2 cellular contexts compared by ENCODE assay signal in genomic region chr17:73956595-73957465, GRCh38.
TF ChIP-seq lines count a peak whose summit lies in the region.

No MANE protein-coding gene starts in this region.

TF ChIP-seq in SK-N-SH, 30 proteins besides CTCF, POLR2A, EP300 and RAD21 (continued from another document):
- TF ChIP-seq SMC3 (IDR thresholded peaks at IDR 0.05; ENCODE audit: low read depth, low read length), result peak; percentile 59
- no peak for TF ChIP-seq POLR2AphosphoS5 (IDR thresholded peaks at IDR 0.05; ENCODE audit: low read depth, low read length)
- no peak for TF ChIP-seq ELF1 (IDR thresholded peaks at IDR 0.05)
TF ChIP-seq in SK-N-SH: peak in this region for 1.

TF ChIP-seq in HepG2, 621 proteins besides CTCF, POLR2A, EP300 and RAD21 (continued from another document):
- 0 out of 2 replicates have a peak, but pooled peaks have one; percentile 45 for TF ChIP-seq PATZ1 (CRISPR knock-in tag; IDR thresholded peaks at IDR 0.05)
- TF ChIP-seq HDAC1 (CRISPR knock-in tag; IDR thresholded peaks at IDR 0.05), result no peak
- 0 out of 2 replicates have a peak, but pooled peaks have one; percentile 25 for TF ChIP-seq HNF1B (CRISPR knock-in tag; IDR thresholded peaks at IDR 0.05)
TF ChIP-seq in HepG2: peak in this region for 13.
